8 cellular contexts compared by ENCODE assay signal in the genomic region with DNA sequence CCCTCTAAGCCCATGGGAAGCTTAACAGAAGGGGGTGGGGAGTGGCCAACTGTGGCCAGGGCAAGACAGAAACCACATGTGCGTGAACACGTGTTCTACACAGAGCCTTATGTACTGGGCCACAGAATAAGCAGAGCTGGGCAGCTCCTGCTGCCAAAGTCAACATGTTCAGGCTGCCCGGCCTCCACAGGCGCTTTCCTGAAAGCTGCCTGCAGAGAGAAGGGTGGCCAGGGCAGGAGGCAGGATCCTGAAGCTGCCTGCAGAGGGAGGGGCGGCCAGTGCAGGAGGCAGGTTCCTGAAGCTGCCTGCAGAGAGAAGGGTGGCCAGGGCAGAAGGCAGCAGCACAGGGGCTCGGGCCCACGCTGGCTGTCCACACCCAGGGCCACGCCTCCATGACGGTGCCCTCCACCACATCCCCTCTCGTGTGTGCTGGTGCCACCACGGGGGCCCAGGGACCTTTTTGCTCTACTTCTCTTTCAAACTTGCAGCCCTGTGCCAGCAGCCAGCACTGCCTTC.
DNase-seq lines count a peak whose midpoint lies in the region; ATAC-seq, FAIRE-seq and TF ChIP-seq lines count a peak whose summit lies in the region.

No MANE protein-coding gene starts in this region.

- no peak overlapping the region for H3K9ac ChIP-seq in astrocyte (ENCODE audit: low read length)
- H3K9ac ChIP-seq in smooth muscle cell (ENCODE audit: low read depth): no peak overlapping the region

- DNase-seq in AG20443 (ENCODE audit: low spot score) (peak; percentile 84), astrocyte (ENCODE audit: low read depth) (peak; percentile 83), immature natural killer cell (peak; percentile 32 to 40 (median 37)), smooth muscle cell (lab: John Stamatoyannopoulos, UW; ENCODE audit: unreplicated experiment) (no peak), NCI-H748 treated with DMSO at 0.1 percent for 48 hours (lab: John Stamatoyannopoulos, UW) (no peak)

- peak overlapping the region in 3 of 4 donors; percentile 41 to 55 (median 55) for H3K4me3 Mint-ChIP-seq in IgD-negative memory B cell
- peak overlapping the region; percentile 55 for H3K4me3 Mint-ChIP-seq in astrocyte (ENCODE audit: unreplicated experiment)
- peak overlapping the region; percentile 51 to 75 (median 69) for H3K4me3 Mint-ChIP-seq in immature natural killer cell

- no peak overlapping the region for H3K4me3 ChIP-seq in astrocyte (ENCODE audit: insufficient read depth, low read depth, low read length)
- no peak overlapping the region for H3K4me3 ChIP-seq in smooth muscle cell

- H3K27ac Mint-ChIP-seq in IgD-negative memory B cell: peak overlapping the region in 2 of 3 donors; percentile 67 to 71
- no peak overlapping the region for H3K27ac Mint-ChIP-seq in astrocyte (ENCODE audit: unreplicated experiment)
- peak overlapping the region; percentile 70 to 91 (median 82) for H3K27ac Mint-ChIP-seq in immature natural killer cell

- no peak for TF ChIP-seq CTCF in astrocyte (IDR thresholded peaks at IDR 0.05; ENCODE audit: insufficient read depth, low read depth, low read length)
- no peak for TF ChIP-seq CTCF in smooth muscle cell (IDR thresholded peaks at IDR 0.05; ENCODE audit: borderline replicate concordance, insufficient read depth, poor library complexity, severe bottlenecking)

- peaks cover 96% of the 10 kb centered on the region for H4K20me1 ChIP-seq in astrocyte (ENCODE audit: insufficient read depth, low read length)
- peaks cover 100% of the 10 kb centered on the region for H4K20me1 ChIP-seq in smooth muscle cell (ENCODE audit: low read depth)

- peaks cover 98% of the 10 kb centered on the region for H3K79me2 ChIP-seq in astrocyte (ENCODE audit: insufficient read depth, low read length)
- peaks cover 100% of the 10 kb centered on the region for H3K79me2 ChIP-seq in smooth muscle cell (ENCODE audit: low read depth)

- H3K36me3 ChIP-seq in astrocyte (ENCODE audit: insufficient read depth, low read length) (no peaks in the 10 kb centered on the region), smooth muscle cell (ENCODE audit: low read depth) (no peaks in the 10 kb centered on the region)

- H3K36me3 Mint-ChIP-seq in IgD-negative memory B cell: no peaks in the 10 kb centered on the region
- peaks cover 11% of the 10 kb centered on the region for H3K36me3 Mint-ChIP-seq in astrocyte (ENCODE audit: low read depth, unreplicated experiment)
- no peaks in the 10 kb centered on the region for H3K36me3 Mint-ChIP-seq in immature natural killer cell

- H3K27me3 ChIP-seq in astrocyte (ENCODE audit: insufficient read depth, low read length): no peaks in the 10 kb centered on the region
- H3K27me3 ChIP-seq in smooth muscle cell (ENCODE audit: low read depth): no peaks in the 10 kb centered on the region

- ATAC-seq in GM18520 (IDR thresholded peaks at IDR 0.05; ENCODE audit: unreplicated experiment): no peak
- no peak for ATAC-seq in GM19463 (IDR thresholded peaks at IDR 0.05; ENCODE audit: unreplicated experiment)

- 86% methylated on average over 11 of the region's 11 CpGs for WGBS in smooth muscle cell (ENCODE audit: low lambda C conversion rate)

- H3K27me3 Mint-ChIP-seq in IgD-negative memory B cell (no peaks in the 10 kb centered on the region), astrocyte (ENCODE audit: low read depth, unreplicated experiment) (no peaks in the 10 kb centered on the region), immature natural killer cell (ENCODE audit: low read depth in 3 of 3) (peaks cover 3 to 36% (median 27%) of the 10 kb centered on the region in 3 donors)

- H3K4me2 ChIP-seq in astrocyte (ENCODE audit: low read length) (peak overlapping the region; percentile 15), smooth muscle cell (no peak overlapping the region)

- peak overlapping the region; percentile 23 for H3K27ac ChIP-seq in astrocyte (ENCODE audit: low read depth, low read length)
- H3K27ac ChIP-seq in smooth muscle cell (ENCODE audit: low read depth): peak overlapping the region; percentile 88

- peaks cover 11% of the 10 kb centered on the region for H3F3A ChIP-seq in smooth muscle cell (ENCODE audit: low read depth)

- peaks cover 38% of the 10 kb centered on the region for H3K4me1 ChIP-seq in astrocyte (ENCODE audit: insufficient read depth, low read length)
- H3K4me1 ChIP-seq in smooth muscle cell (ENCODE audit: low read depth): peaks cover 43% of the 10 kb centered on the region

- H3K4me1 Mint-ChIP-seq in IgD-negative memory B cell (peaks cover 46 to 63% (median 57%) of the 10 kb centered on the region in 3 donors), astrocyte (ENCODE audit: low read depth, unreplicated experiment) (peaks cover 69% of the 10 kb centered on the region), immature natural killer cell (peaks cover 77 to 83% of the 10 kb centered on the region in 2 donors)

- FAIRE-seq in astrocyte (lab: Jason Lieb, UNC): no peak

- H3K9me3 ChIP-seq in astrocyte (ENCODE audit: insufficient read depth, low read depth, low read length) (no peaks in the 10 kb centered on the region), smooth muscle cell (replicated peaks; ENCODE audit: low read depth) (no peaks in the 10 kb centered on the region)

- no peak overlapping the region for H2AFZ ChIP-seq in astrocyte (ENCODE audit: low read depth, low read length)
- no peak overlapping the region for H2AFZ ChIP-seq in smooth muscle cell (ENCODE audit: low read depth)

- H3K9me3 Mint-ChIP-seq in IgD-negative memory B cell: no peaks in the 10 kb centered on the region
- no peaks in the 10 kb centered on the region for H3K9me3 Mint-ChIP-seq in astrocyte (ENCODE audit: unreplicated experiment)
- H3K9me3 Mint-ChIP-seq in immature natural killer cell: no peaks in the 10 kb centered on the region

Comparison
In these comparisons a context has a peak if more than half of its experiments do, and no peak if none do; other contexts are left out.
1. DNase-seq: peak in AG20443 (single experiment), astrocyte (single experiment) and immature natural killer cell (3 of 3); none in smooth muscle cell (single experiment) and NCI-H748 treated with DMSO at 0.1 percent for 48 hours (single experiment).
2. Peak in every context shown above with its lines, with median percentiles within 50 percentile points of each other: H3K4me3 Mint-ChIP-seq.